Comparison of ENCODE assay signal across 25 cellular contexts in the genomic region with DNA sequence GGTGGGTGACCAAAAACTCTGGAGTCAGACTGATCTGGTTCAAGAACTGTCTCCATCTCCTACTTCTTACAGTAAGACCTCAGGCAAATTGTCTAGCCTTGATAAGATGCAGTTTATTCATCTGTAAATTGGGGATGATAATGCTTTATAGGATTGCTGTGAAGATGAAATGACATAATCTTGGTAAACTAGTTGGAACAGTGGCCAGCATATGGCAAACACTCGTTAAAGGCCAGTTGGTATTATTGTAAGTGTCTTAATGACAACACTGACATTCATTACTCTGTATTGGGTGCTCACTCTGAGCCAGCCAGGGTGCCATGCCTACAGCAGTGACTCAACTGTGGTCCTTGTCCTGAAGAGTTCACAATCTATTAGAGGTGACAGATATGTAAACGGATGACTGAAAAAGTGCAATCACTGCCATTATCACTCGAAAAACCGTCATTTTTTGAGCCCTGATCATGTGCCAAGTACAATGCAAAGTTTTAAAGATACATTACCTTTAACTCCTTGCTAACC.
DNase-seq lines count a peak whose midpoint lies in the region; ATAC-seq, FAIRE-seq and TF ChIP-seq lines count a peak whose summit lies in the region.
"Had no signal": no experiment of that assay in that cellular context is flagged by ENCODE, and none has a peak within 500 bp of the region (broad histone marks: within the 10 kb centered on the region; RNA-seq: fewer than 3 reads in every experiment).

No MANE protein-coding gene starts in this region.

- H3K36me3 Mint-ChIP-seq in activated naive CD4-positive, alpha-beta T cell treated with anti-CD3 and anti-CD28 coated beads, Interleukin-2, amount 50 U/mL, for 24 hours, result no peaks in the 10 kb centered on the region
- peaks cover 0 to 4% of the 10 kb centered on the region in 2 donors for H3K36me3 Mint-ChIP-seq in activated naive CD4-positive, alpha-beta T cell treated with anti-CD3 and anti-CD28 coated beads, Interleukin-2, amount 50 U/mL, for 72 hours
- H3K36me3 Mint-ChIP-seq: CD8-positive, alpha-beta T cell had no signal

- H3K4me2 ChIP-seq in GM12878 (ENCODE audit: control insufficient read depth, insufficient read depth), result no peak overlapping the region

- no peak overlapping the region for H2AFZ ChIP-seq in GM12878 (ENCODE audit: control insufficient read depth, low read depth, low read length)

- 4% methylated on average over 4 of the region's 4 CpGs for WGBS in GM12878 (ENCODE audit: insufficient coverage, insufficient replicate concordance, low lambda C conversion rate, missing lambda C conversion rate)

- H3K4me1 ChIP-seq in GM12878 (ENCODE audit: control insufficient read depth, insufficient read depth, low read length), result peaks cover 18% of the 10 kb centered on the region

- intact Hi-C loops in GM12878 (cut with micrococcal nuclease; ENCODE audit: unreplicated experiment), result no loop called here

- no peaks in the 10 kb centered on the region for H3K9me3 ChIP-seq in GM12878 (replicated peaks; ENCODE audit: control insufficient read depth, insufficient read depth, low read length)
- H3K9me3 ChIP-seq: Caco-2 had no signal

- H3K9ac ChIP-seq in GM12878 (ENCODE audit: control insufficient read depth, insufficient read depth, low read length), result no peak overlapping the region

- no peak for TF ChIP-seq EP300 in GM12878 (IDR thresholded peaks at IDR 0.05; ENCODE audit: borderline replicate concordance in 1 of 2, control insufficient read depth in 1 of 2, low read depth in 2 of 2, low read length in 2 of 2)

- no peaks in the 10 kb centered on the region; a peak in 1 of 4 replicates for H3K27me3 ChIP-seq in GM12878 (replicated peaks in 1 of 2; ENCODE audit: control insufficient read depth in 2 of 2, insufficient read depth in 2 of 2, low read length in 1 of 2)

- FAIRE-seq in GM12878 (lab: Jason Lieb, UNC), result no peak
- FAIRE-seq: GM12892 had no signal

- POLR2A ChIA-PET in GM12878 (lab: Charles Lee), result interaction anchor here (0.6 kb wide), 1 partner anchor 11 kb away, joined by 8 read pairs; no protein-coding TSS in a partner anchor

- BruUV-seq in GM12878 (replicated peaks; lab: Mats Ljungman, UMichigan), result no TSS peak

- SMC1A ChIA-PET in GM12878 (lab: Charles Lee; ENCODE audit: uncharacterized antibody, unreplicated experiment), result no interaction called here

- H3K4me3 Mint-ChIP-seq in activated naive CD4-positive, alpha-beta T cell treated with anti-CD3 and anti-CD28 coated beads, Interleukin-2, amount 50 U/mL, for 24 hours, result no peak overlapping the region
- H3K4me3 Mint-ChIP-seq: B cell; CD8-positive, alpha-beta T cell had no signal

- peak overlapping the region; percentile 43 for H3K27ac Mint-ChIP-seq in activated naive CD4-positive, alpha-beta T cell treated with anti-CD3 and anti-CD28 coated beads, Interleukin-2, amount 50 U/mL, for 24 hours
- H3K27ac Mint-ChIP-seq in activated naive CD4-positive, alpha-beta T cell treated with anti-CD3 and anti-CD28 coated beads, Interleukin-2, amount 50 U/mL, for 72 hours, result no peak overlapping the region
- H3K27ac Mint-ChIP-seq: B cell; CD8-positive, alpha-beta T cell had no signal

- peaks cover 24% of the 10 kb centered on the region for H3K4me1 Mint-ChIP-seq in activated naive CD4-positive, alpha-beta T cell treated with anti-CD3 and anti-CD28 coated beads, Interleukin-2, amount 50 U/mL, for 24 hours

- H3K79me2 ChIP-seq in GM12878 (ENCODE audit: control insufficient read depth, insufficient read depth, low read length), result no peaks in the 10 kb centered on the region

- H3K36me3 ChIP-seq in GM12878 (ENCODE audit: control insufficient read depth in 2 of 2, insufficient read depth in 2 of 2, low read length in 1 of 2), result no peaks in the 10 kb centered on the region

- TF ChIP-seq RAD21 in GM12878 (IDR thresholded peaks at IDR 0.05; ENCODE audit: insufficient read depth, low read depth, low read length), result no peak

- no peak overlapping the region for H3K4me3 ChIP-seq in GM12878

- RAD21 ChIA-PET in GM12878 (lab: Charles Lee; ENCODE audit: unreplicated experiment), result no interaction called here

- no peak overlapping the region for H3K27ac ChIP-seq in GM12878 (ENCODE audit: control insufficient read depth, insufficient read depth)
- H3K27ac ChIP-seq: 22Rv1, C4-2B, RWPE1 had no signal

- CTCF ChIA-PET in GM12878 (lab: Yijun Ruan, JAX), result no interaction called here

- no peak for TF ChIP-seq POLR2A in GM12878 (IDR thresholded peaks at IDR 0.05; ENCODE audit: low read depth, low read length)

- no peak for TF ChIP-seq CTCF in GM12878 (IDR thresholded peaks at IDR 0.05 in 2 of 3, conservative IDR thresholded peaks at IDR 0.05 in 1 of 3; ENCODE audit: control insufficient read depth in 2 of 3, extremely low read depth in 1 of 3, insufficient read depth in 1 of 3, low read depth in 3 of 3, low read length in 3 of 3)

- H4K20me1 ChIP-seq in GM12878 (ENCODE audit: control insufficient read depth, insufficient read depth), result no peaks in the 10 kb centered on the region

- DNase-seq in NCI-H82 (lab: John Stamatoyannopoulos, UW), result peak; percentile 51
- DNase-seq in NCI-H82 treated with DMSO at 0.1 percent for 48 hours (lab: John Stamatoyannopoulos, UW; ENCODE audit: unreplicated experiment), result no peak
- no peak for DNase-seq in activated naive CD4-positive, alpha-beta T cell treated with anti-CD3 and anti-CD28 coated beads, Interleukin-2, amount 50 U/mL, for 72 hours (ENCODE audit: low spot score in 2 of 2)
- DNase-seq in GM12878 (ENCODE audit: low read depth, low spot score), result no peak
- DNase-seq: CD8-positive, alpha-beta T cell; DMS79; GF-D8; NCI-H1105 treated with DMSO at 0.1 percent for 48 hours; NCI-H146; NCI-H1930; NCI-H2107; NCI-H446; NCI-H524 treated with DMSO at 0.1 percent for 48 hours; SHP77 treated with DMSO at 0.1 percent for 48 hours had no signal

- in situ Hi-C loops in GM12878 (cut with MboI), result no loop called here

- peaks cover 70% of the 10 kb centered on the region for H3K27me3 Mint-ChIP-seq in activated naive CD4-positive, alpha-beta T cell treated with anti-CD3 and anti-CD28 coated beads, Interleukin-2, amount 50 U/mL, for 24 hours

- H3K9me3 Mint-ChIP-seq in activated naive CD4-positive, alpha-beta T cell treated with anti-CD3 and anti-CD28 coated beads, Interleukin-2, amount 50 U/mL, for 24 hours, result no peaks in the 10 kb centered on the region
- no peaks in the 10 kb centered on the region for H3K9me3 Mint-ChIP-seq in activated naive CD4-positive, alpha-beta T cell treated with anti-CD3 and anti-CD28 coated beads, Interleukin-2, amount 50 U/mL, for 72 hours
- H3K9me3 Mint-ChIP-seq: CD8-positive, alpha-beta T cell had no signal

- ATAC-seq in activated naive CD4-positive, alpha-beta T cell treated with anti-CD3 and anti-CD28 coated beads, Interleukin-2, amount 50 U/mL, for 72 hours, result no peak
- ATAC-seq in GM12878 (no peak), GM21825 (IDR thresholded peaks at IDR 0.05; ENCODE audit: unreplicated experiment) (no peak), HG03025 (IDR thresholded peaks at IDR 0.05; ENCODE audit: low FRiP score, unreplicated experiment) (no peak)
- ATAC-seq: CD8-positive, alpha-beta T cell; HCT116; Panc1 had no signal

TF ChIP-seq in GM12878, 131 proteins besides CTCF, POLR2A, EP300 and RAD21:
- TF ChIP-seq, protein P1, sequence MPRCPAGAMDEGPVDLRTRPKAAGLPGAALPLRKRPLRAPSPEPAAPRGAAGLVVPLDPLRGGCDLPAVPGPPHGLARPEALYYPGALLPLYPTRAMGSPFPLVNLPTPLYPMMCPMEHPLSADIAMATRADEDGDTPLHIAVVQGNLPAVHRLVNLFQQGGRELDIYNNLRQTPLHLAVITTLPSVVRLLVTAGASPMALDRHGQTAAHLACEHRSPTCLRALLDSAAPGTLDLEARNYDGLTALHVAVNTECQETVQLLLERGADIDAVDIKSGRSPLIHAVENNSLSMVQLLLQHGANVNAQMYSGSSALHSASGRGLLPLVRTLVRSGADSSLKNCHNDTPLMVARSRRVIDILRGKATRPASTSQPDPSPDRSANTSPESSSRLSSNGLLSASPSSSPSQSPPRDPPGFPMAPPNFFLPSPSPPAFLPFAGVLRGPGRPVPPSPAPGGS (IDR thresholded peaks at IDR 0.05; ENCODE audit: borderline replicate concordance, insufficient read depth, low read depth, low read length, poor library complexity, severe bottlenecking), result peak; percentile 15
- TF ChIP-seq RBBP5 (conservative IDR thresholded peaks at IDR 0.05) (no peak), ZNF217 (IDR thresholded peaks at IDR 0.05) (no peak), ESRRA (IDR thresholded peaks at IDR 0.05; ENCODE audit: low read length) (no peak)
